ENCODE assay signal across 1 cellular context in genomic region chr4:140497776-140498636, GRCh38.
TF ChIP-seq lines count a peak whose summit lies in the region.

MGAT4D (minus strand) TSS chr4:140498293; CDS start chr4:140498222, 71 bp downstream.

TF ChIP-seq in SK-N-SH, 30 proteins besides CTCF, POLR2A, EP300 and RAD21 (continued from another document):
- no peak for TF ChIP-seq REST (IDR thresholded peaks at IDR 0.05; ENCODE audit: low read depth, low read length)
- TF ChIP-seq RXRA (IDR thresholded peaks at IDR 0.05; ENCODE audit: borderline replicate concordance, low read depth): no peak
